1 cellular context compared by ENCODE assay signal in genomic region chr12:122942609-122943008, GRCh38.
TF ChIP-seq lines count a peak whose summit lies in the region.

No MANE protein-coding gene starts in this region.

TF ChIP-seq in endothelial cell of umbilical vein, 7 proteins besides CTCF, POLR2A, EP300 and RAD21:
- TF ChIP-seq FOS (IDR thresholded peaks at IDR 0.05; ENCODE audit: borderline replicate concordance, insufficient read depth, low read length) = no peak
- no peak for TF ChIP-seq POLR2AphosphoS5 (IDR thresholded peaks at IDR 0.05; ENCODE audit: insufficient read depth, low read depth, low read length)
- TF ChIP-seq MAX (IDR thresholded peaks at IDR 0.05; ENCODE audit: insufficient read depth, insufficient read length) = no peak
- no peak for TF ChIP-seq EZH2 (IDR thresholded peaks at IDR 0.05; ENCODE audit: borderline replicate concordance, low read depth, low read length, severe bottlenecking)
- TF ChIP-seq GATA2 (IDR thresholded peaks at IDR 0.05; ENCODE audit: insufficient read depth, insufficient read length, low read depth, low read length) = no peak
- TF ChIP-seq JUN (IDR thresholded peaks at IDR 0.05; ENCODE audit: borderline replicate concordance, insufficient read depth, insufficient read length, low read depth) = no peak
- no peak for TF ChIP-seq MYC (IDR thresholded peaks at IDR 0.05; ENCODE audit: low read depth, low read length)
